8 cellular contexts compared by ENCODE assay signal in the genomic region with DNA sequence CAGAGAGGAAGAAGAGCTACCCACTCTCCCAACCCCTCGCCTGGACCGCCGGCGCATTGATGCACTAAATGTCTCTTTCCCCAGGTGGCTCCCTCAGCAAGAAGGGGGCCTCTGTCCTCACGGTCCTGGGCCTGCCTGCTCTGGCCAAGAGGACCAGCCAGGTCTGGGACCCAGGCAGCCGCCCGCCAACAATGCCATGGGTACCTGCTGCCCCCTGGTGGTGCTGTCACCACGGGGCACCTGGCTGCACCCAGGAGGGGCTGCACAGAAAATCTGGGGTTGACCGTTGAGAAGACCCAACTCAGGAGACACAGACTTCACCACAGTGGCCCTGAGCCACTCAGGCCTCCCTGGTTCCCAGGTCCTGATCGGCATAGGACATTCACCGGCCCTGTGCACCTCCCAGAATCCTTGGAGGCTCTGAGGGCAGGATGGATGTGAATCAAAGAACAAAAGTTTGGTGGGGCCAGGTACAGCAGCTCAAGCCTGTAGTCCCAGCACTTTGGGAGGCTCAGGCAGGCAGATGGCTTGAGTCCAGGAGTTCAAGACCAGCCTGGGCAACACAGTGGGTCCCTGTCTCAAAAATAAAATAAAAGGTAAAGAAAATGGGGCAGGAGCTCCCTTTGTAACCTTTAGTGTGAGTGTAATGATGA. TPM values are rescaled to one million over a fixed set of nuclear protein-coding genes. Genes with fewer than 3 reads are reported as not detected.
A peak's percentile ranks its signal among the peaks of the same experiment; 100 is the strongest.
DNase-seq lines count a peak whose midpoint lies in the region; ATAC-seq, FAIRE-seq and TF ChIP-seq lines count a peak whose summit lies in the region.

No MANE protein-coding gene starts in this region.

- peak; percentile 37 for DNase-seq in DMS153 treated with DMSO at 0.1 percent for 48 hours (lab: John Stamatoyannopoulos, UW; ENCODE audit: unreplicated experiment)
- peak; percentile 68 for DNase-seq in SK-MEL-5 (ENCODE audit: low read depth, low spot score)
- peak; percentile 92 for DNase-seq in activated effector memory CD4-positive, alpha-beta T cell treated with anti-CD3 and anti-CD28 coated beads, Interleukin-2, amount 50 U/mL, for 16 hours
- DNase-seq in frontal cortex (ENCODE audit: low spot score in 2 of 2) = peak; percentile 83 to 86
- peak; percentile 66 to 95 (median 86) for DNase-seq in pancreas
- peak; percentile 93 for DNase-seq in type B pancreatic cell (ENCODE audit: extremely low spot score, unreplicated experiment)

- ATAC-seq in pancreas = peak; percentile 35 to 60 (median 49)
- no peak for ATAC-seq in HG03469 (IDR thresholded peaks at IDR 0.05; ENCODE audit: unreplicated experiment)

- H3K9me3 Mint-ChIP-seq in type B pancreatic cell = no peaks in the 10 kb centered on the region

- peak; percentile 98 for TF ChIP-seq RAD21 in Ishikawa (IDR thresholded peaks at IDR 0.05; ENCODE audit: low read depth)

- no peak for TF ChIP-seq EP300 in Ishikawa (IDR thresholded peaks at IDR 0.05; ENCODE audit: borderline replicate concordance)

- no peaks in the 10 kb centered on the region for H3K27me3 ChIP-seq in pancreas

- peak; percentile 96 to 99 (median 98) for TF ChIP-seq CTCF in pancreas (IDR thresholded peaks at IDR 0.05)
- TF ChIP-seq CTCF in type B pancreatic cell (conservative IDR thresholded peaks at IDR 0.05) = peak; percentile 97

- no peaks in the 10 kb centered on the region for H3K36me3 ChIP-seq in pancreas

- WGBS in pancreas, 2 donors = 3 to 6% methylated on average over 11 of the region's 11 CpGs

- intact Hi-C loops in pancreas (cut with DNase I) = loop anchor here (5.0 to 10.0 kb wide), 4 partner anchors 200 to 460 kb away; a partner anchor contains a TSS

- no peaks in the 10 kb centered on the region for H3K27me3 Mint-ChIP-seq in type B pancreatic cell

- no peaks in the 10 kb centered on the region for H3K9me3 ChIP-seq in pancreas

- H3K4me1 Mint-ChIP-seq in type B pancreatic cell (ENCODE audit: unreplicated experiment) = peaks cover 3% of the 10 kb centered on the region

- H3K4me3 ChIP-seq in pancreas = no peak overlapping the region

- peaks cover 9 to 19% (median 17%) of the 10 kb centered on the region in 3 donors for H3K4me1 ChIP-seq in pancreas

- H3K36me3 Mint-ChIP-seq in type B pancreatic cell = no peaks in the 10 kb centered on the region

- peak overlapping the region; percentile 66 for H3K27ac Mint-ChIP-seq in type B pancreatic cell

- H3K4me3 Mint-ChIP-seq in type B pancreatic cell = peak overlapping the region; percentile 74

- FAIRE-seq in frontal cortex (lab: Jason Lieb, UNC) = no peak
- FAIRE-seq in pancreas (lab: Jason Lieb, UNC) = no peak

- in situ Hi-C loops in SK-MEL-5 (cut with HindIII; ENCODE audit: low pct_unique_long_range_greater_than_20kb, low sequenced_read_pairs) = no loop called here

- no peak overlapping the region for H3K27ac ChIP-seq in pancreas

TF ChIP-seq in Ishikawa, 13 proteins besides CTCF, POLR2A, EP300 and RAD21:
- TF ChIP-seq, protein P1, sequence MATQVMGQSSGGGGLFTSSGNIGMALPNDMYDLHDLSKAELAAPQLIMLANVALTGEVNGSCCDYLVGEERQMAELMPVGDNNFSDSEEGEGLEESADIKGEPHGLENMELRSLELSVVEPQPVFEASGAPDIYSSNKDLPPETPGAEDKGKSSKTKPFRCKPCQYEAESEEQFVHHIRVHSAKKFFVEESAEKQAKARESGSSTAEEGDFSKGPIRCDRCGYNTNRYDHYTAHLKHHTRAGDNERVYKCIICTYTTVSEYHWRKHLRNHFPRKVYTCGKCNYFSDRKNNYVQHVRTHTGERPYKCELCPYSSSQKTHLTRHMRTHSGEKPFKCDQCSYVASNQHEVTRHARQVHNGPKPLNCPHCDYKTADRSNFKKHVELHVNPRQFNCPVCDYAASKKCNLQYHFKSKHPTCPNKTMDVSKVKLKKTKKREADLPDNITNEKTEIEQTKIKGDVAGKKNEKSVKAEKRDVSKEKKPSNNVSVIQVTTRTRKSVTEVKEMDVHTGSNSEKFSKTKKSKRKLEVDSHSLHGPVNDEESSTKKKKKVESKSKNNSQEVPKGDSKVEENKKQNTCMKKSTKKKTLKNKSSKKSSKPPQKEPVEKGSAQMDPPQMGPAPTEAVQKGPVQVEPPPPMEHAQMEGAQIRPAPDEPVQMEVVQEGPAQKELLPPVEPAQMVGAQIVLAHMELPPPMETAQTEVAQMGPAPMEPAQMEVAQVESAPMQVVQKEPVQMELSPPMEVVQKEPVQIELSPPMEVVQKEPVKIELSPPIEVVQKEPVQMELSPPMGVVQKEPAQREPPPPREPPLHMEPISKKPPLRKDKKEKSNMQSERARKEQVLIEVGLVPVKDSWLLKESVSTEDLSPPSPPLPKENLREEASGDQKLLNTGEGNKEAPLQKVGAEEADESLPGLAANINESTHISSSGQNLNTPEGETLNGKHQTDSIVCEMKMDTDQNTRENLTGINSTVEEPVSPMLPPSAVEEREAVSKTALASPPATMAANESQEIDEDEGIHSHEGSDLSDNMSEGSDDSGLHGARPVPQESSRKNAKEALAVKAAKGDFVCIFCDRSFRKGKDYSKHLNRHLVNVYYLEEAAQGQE (IDR thresholded peaks at IDR 0.05; ENCODE audit: low read depth) = no peak
- TF ChIP-seq TEAD4 (IDR thresholded peaks at IDR 0.05) = no peak
- TF ChIP-seq TCF12 (IDR thresholded peaks at IDR 0.05; ENCODE audit: low read depth) = 0 out of 2 replicates have a peak, but pooled peaks have one; percentile 25

RNA-seq across cellular contexts. Expression of a gene that starts 2.4 kb away (rescaled TPM):
- total RNA-seq in SK-MEL-5 (2014; rRNA removed; shearing (Covaris generic)) = 4.2 and 4.4 TPM in 2 replicates
- 11.5 and 14.8 TPM in 2 replicates for polyA plus RNA-seq in SK-MEL-5 (2015; cell fraction: cytosol; rRNA removed)
- polyA plus RNA-seq in SK-MEL-5 (2015; cell fraction: nucleus; rRNA removed) = 11.6 and 15.9 TPM in 2 replicates
- total RNA-seq in frontal cortex (31.0 TPM), pancreas (10 to 100 TPM; 25.7 to 41.0 (median 34.4) TPM), type B pancreatic cell (ENCODE audit: low replicate concordance) (39.4 and 54.3 TPM in 2 replicates)
- polyA plus RNA-seq in pancreas = 10 to 100 TPM; 20.5 to 35.1 TPM

RNA-seq across cellular contexts. Expression of a gene that starts 30.8 kb away (rescaled TPM):
- 10.1 and 18.3 TPM in 2 replicates for total RNA-seq in SK-MEL-5 (2014; rRNA removed; shearing (Covaris generic))
- polyA plus RNA-seq in SK-MEL-5 (2015; cell fraction: cytosol; rRNA removed) = 25.9 and 28.0 TPM in 2 replicates
- 11.1 and 15.9 TPM in 2 replicates for polyA plus RNA-seq in SK-MEL-5 (2015; cell fraction: nucleus; rRNA removed)
- total RNA-seq in frontal cortex = 23.6 TPM
- total RNA-seq in pancreas = 10 to 100 TPM in 1 of 6 donors, 1 to 10 TPM in 5; 6.0 to 12.5 (median 7.3) TPM
- polyA plus RNA-seq in pancreas = 1 to 10 TPM; 4.8 to 9.8 TPM
- 17.0 and 24.0 TPM in 2 replicates for total RNA-seq in type B pancreatic cell (ENCODE audit: low replicate concordance)

Comparison
In these comparisons a context has a peak if more than half of its experiments do, and no peak if none do; other contexts are left out.
1. DNase-seq: peak in every context shown above with its lines; median percentile 93 in type B pancreatic cell; 92 in activated effector memory CD4-positive, alpha-beta T cell treated with anti-CD3 and anti-CD28 coated beads, Interleukin-2, amount 50 U/mL, for 16 hours; 86 in pancreas; 84 in frontal cortex; 68 in SK-MEL-5; 37 in DMS153 treated with DMSO at 0.1 percent for 48 hours.